In genomic region chr1:121401375-121401955, GRCh38 we compare ENCODE assay signal across 8 cellular contexts.
DNase-seq lines count a peak whose midpoint lies in the region; ATAC-seq, FAIRE-seq and TF ChIP-seq lines count a peak whose summit lies in the region.
"Not testable (repeated sequence)": the region's sequence is repeated elsewhere in the genome, so short reads cannot be mapped to it uniquely, and the experiment has no call there.

No MANE protein-coding gene starts in this region.

- not testable (repeated sequence) for FAIRE-seq in K562 (lab: Jason Lieb, UNC)

- in situ Hi-C loops in K562 (cut with MboI) = not testable (repeated sequence)

- not testable (repeated sequence) for H3K9ac ChIP-seq in K562 (ENCODE audit: insufficient read depth in 1 of 2, low read depth in 2 of 2, low read length in 2 of 2); smooth muscle cell (ENCODE audit: low read depth)

- POLR2A ChIA-PET in CD4-positive, alpha-beta memory T cell (lab: Charles Lee; ENCODE audit: partially characterized antibody); K562 (lab: Yijun Ruan, JAX): not testable (repeated sequence)

- not testable (repeated sequence) for H3K79me2 ChIP-seq in K562 (ENCODE audit: control insufficient read depth, insufficient read depth, low read length); smooth muscle cell (ENCODE audit: low read depth)

- not testable (repeated sequence) for TF ChIP-seq EP300 in K562 (IDR thresholded peaks at IDR 0.05; ENCODE audit: low read length)

- not testable (repeated sequence) for H3K9me3 ChIP-seq in CD4-positive, alpha-beta memory T cell (ENCODE audit: control insufficient read depth in 1 of 2, low read length in 2 of 2); K562 (replicated peaks; ENCODE audit: control insufficient read depth, insufficient read depth, low read depth, low read length); esophagus squamous epithelium; mucosa of descending colon; smooth muscle cell (replicated peaks; ENCODE audit: low read depth)

- peaks cover 11 to 22% (median 16%) of the 10 kb centered on the region in 4 donors for H3K4me1 Mint-ChIP-seq in CD4-positive, alpha-beta memory T cell
- H3K4me1 Mint-ChIP-seq in T-helper 1 cell treated with Interleukin-12 subunit alpha and Interleukin-12 subunit beta and Interleukin-4 antibody, amounts not matched to agents 30 μg/mL and 1 μg/mL, for 36 hours (ENCODE audit: low read depth) = peaks cover 17% of the 10 kb centered on the region
- peaks cover 17% of the 10 kb centered on the region for H3K4me1 Mint-ChIP-seq in activated T-cell treated with anti-CD3 and anti-CD28 coated beads, Interleukin-2, amount 50 U/mL, for 24 hours (ENCODE audit: low read depth)

- 81% methylated on average over 20 of the region's 26 CpGs for WGBS in K562 (ENCODE audit: insufficient coverage, low coverage, missing lambda C conversion rate)
- 37 to 47% methylated on average over 14 to 22 of the region's 26 CpGs for WGBS in esophagus squamous epithelium, 2 donors
- WGBS in smooth muscle cell (ENCODE audit: low lambda C conversion rate) = 41% methylated on average over 24 of the region's 26 CpGs

- H3K4me3 Mint-ChIP-seq in CD4-positive, alpha-beta memory T cell = peak overlapping the region; percentile 66 to 85 (median 79)
- H3K4me3 Mint-ChIP-seq in T-helper 1 cell treated with Interleukin-12 subunit alpha and Interleukin-12 subunit beta and Interleukin-4 antibody, amounts not matched to agents 30 μg/mL and 1 μg/mL, for 36 hours = peak overlapping the region; percentile 66
- H3K4me3 Mint-ChIP-seq in activated T-cell treated with anti-CD3 and anti-CD28 coated beads, Interleukin-2, amount 50 U/mL, for 24 hours = peak overlapping the region; percentile 56

- not testable (repeated sequence) for ATAC-seq in K562, mucosa of descending colon

- H3K9me3 Mint-ChIP-seq in CD4-positive, alpha-beta memory T cell = peaks cover 5 to 29% (median 20%) of the 10 kb centered on the region in 8 donors
- H3K9me3 Mint-ChIP-seq in T-helper 1 cell treated with Interleukin-12 subunit alpha and Interleukin-12 subunit beta and Interleukin-4 antibody, amounts not matched to agents 30 μg/mL and 1 μg/mL, for 36 hours = peaks cover 21% of the 10 kb centered on the region
- H3K9me3 Mint-ChIP-seq in activated T-cell treated with anti-CD3 and anti-CD28 coated beads, Interleukin-2, amount 50 U/mL, for 24 hours = peaks cover 18% of the 10 kb centered on the region

- H4K20me1 ChIP-seq in K562 (replicated peaks; ENCODE audit: control insufficient read depth, insufficient read depth, low read length); smooth muscle cell (ENCODE audit: low read depth): not testable (repeated sequence)

- peaks cover 12% of the 10 kb centered on the region in 2 donors for H3K36me3 Mint-ChIP-seq in CD4-positive, alpha-beta memory T cell
- peaks cover 22% of the 10 kb centered on the region for H3K36me3 Mint-ChIP-seq in T-helper 1 cell treated with Interleukin-12 subunit alpha and Interleukin-12 subunit beta and Interleukin-4 antibody, amounts not matched to agents 30 μg/mL and 1 μg/mL, for 36 hours (ENCODE audit: low read depth)
- H3K36me3 Mint-ChIP-seq in activated T-cell treated with anti-CD3 and anti-CD28 coated beads, Interleukin-2, amount 50 U/mL, for 24 hours (ENCODE audit: low read depth) = peaks cover 14% of the 10 kb centered on the region

- not testable (repeated sequence) for H3K4me3 ChIP-seq in CD4-positive, alpha-beta memory T cell (ENCODE audit: low read length in 2 of 2); K562; mucosa of descending colon
- H3K4me3 ChIP-seq in esophagus squamous epithelium = peak overlapping the region; percentile 25 to 57 (median 43)
- peak overlapping the region; percentile 30 for H3K4me3 ChIP-seq in smooth muscle cell

- H3K4me2 ChIP-seq in K562 (ENCODE audit: insufficient read depth, low read length); smooth muscle cell: not testable (repeated sequence)

- not testable (repeated sequence) for TF ChIP-seq POLR2A in K562 (conservative IDR thresholded peaks at IDR 0.05); esophagus squamous epithelium (IDR thresholded peaks at IDR 0.05)

- H3K9me1 ChIP-seq in K562 (ENCODE audit: control insufficient read depth, insufficient read depth, low read length) = not testable (repeated sequence)

- H3F3A ChIP-seq in smooth muscle cell (ENCODE audit: low read depth) = not testable (repeated sequence)

- DNase-seq in CD4-positive, alpha-beta memory T cell = peak; percentile 30 to 45 (median 37)
- peak; percentile 41 for DNase-seq in NAMALWA (ENCODE audit: low spot score)
- peak; percentile 38 for DNase-seq in activated T-cell treated with anti-CD3 and anti-CD28 coated beads, Interleukin-2, amount 50 U/mL, for 24 hours
- not testable (repeated sequence) for DNase-seq in K562 (ENCODE audit: extremely low read depth in 1 of 4, low spot score in 3 of 4); esophagus squamous epithelium (lab: John Stamatoyannopoulos, UW); smooth muscle cell (lab: John Stamatoyannopoulos, UW; ENCODE audit: unreplicated experiment)
- peak in 2 of 3 donors; percentile 11 to 27 for DNase-seq in mucosa of descending colon

- H3K4me1 ChIP-seq in CD4-positive, alpha-beta memory T cell (ENCODE audit: insufficient read depth, low read length); K562 (replicated peaks in 1 of 2; ENCODE audit: control insufficient read depth in 2 of 2, insufficient read depth in 2 of 2, low read length in 2 of 2); esophagus squamous epithelium; mucosa of descending colon (ENCODE audit: low read depth); smooth muscle cell (ENCODE audit: low read depth): not testable (repeated sequence)

- intact Hi-C loops in CD4-positive, alpha-beta memory T cell (cut with micrococcal nuclease); K562 (cut with micrococcal nuclease); esophagus squamous epithelium (cut with DNase I); mucosa of descending colon (cut with DNase I, micrococcal nuclease): not testable (repeated sequence)

- CTCF ChIA-PET in CD4-positive, alpha-beta memory T cell (lab: Charles Lee; ENCODE audit: partially characterized antibody); K562 (lab: Yijun Ruan, JAX; ENCODE audit: low intra/inter-chr PET ratio): not testable (repeated sequence)

- TF ChIP-seq CTCF in K562 (IDR thresholded peaks at IDR 0.05 in 2 of 3, conservative IDR thresholded peaks at IDR 0.05 in 1 of 3; ENCODE audit: insufficient read depth in 2 of 3, low read depth in 1 of 3, low read length in 3 of 3); esophagus squamous epithelium (IDR thresholded peaks at IDR 0.05); mucosa of descending colon (IDR thresholded peaks at IDR 0.05); smooth muscle cell (IDR thresholded peaks at IDR 0.05; ENCODE audit: borderline replicate concordance, insufficient read depth, poor library complexity, severe bottlenecking): not testable (repeated sequence)

- not testable (repeated sequence) for H2AFZ ChIP-seq in K562 (ENCODE audit: low read depth, low read length); smooth muscle cell (ENCODE audit: low read depth)

- H3K27me3 Mint-ChIP-seq in CD4-positive, alpha-beta memory T cell = not testable (repeated sequence)
- peaks cover 14% of the 10 kb centered on the region for H3K27me3 Mint-ChIP-seq in T-helper 1 cell treated with Interleukin-12 subunit alpha and Interleukin-12 subunit beta and Interleukin-4 antibody, amounts not matched to agents 30 μg/mL and 1 μg/mL, for 36 hours (ENCODE audit: low read depth)
- peaks cover 17% of the 10 kb centered on the region for H3K27me3 Mint-ChIP-seq in activated T-cell treated with anti-CD3 and anti-CD28 coated beads, Interleukin-2, amount 50 U/mL, for 24 hours

- not testable (repeated sequence) for H3K27me3 ChIP-seq in CD4-positive, alpha-beta memory T cell (ENCODE audit: insufficient read depth, low read length); K562 (ENCODE audit: control insufficient read depth in 2 of 2, insufficient read depth in 2 of 2, low read length in 2 of 2); esophagus squamous epithelium; smooth muscle cell (ENCODE audit: low read depth)

- TF ChIP-seq RAD21 in K562 (CRISPR knock-in tag; conservative IDR thresholded peaks at IDR 0.05 in 1 of 2, IDR thresholded peaks at IDR 0.05 in 1 of 2) = not testable (repeated sequence)

- H3K27ac ChIP-seq in CD4-positive, alpha-beta memory T cell (ENCODE audit: low read depth, low read length); K562 (ENCODE audit: extremely low read depth, low read depth, low read length); smooth muscle cell (ENCODE audit: low read depth): not testable (repeated sequence)
- peak overlapping the region in 1 of 4 donors; percentile 29 for H3K27ac ChIP-seq in esophagus squamous epithelium

- not testable (repeated sequence) for BruUV-seq in K562 (replicated peaks; lab: Mats Ljungman, UMichigan)

- H3K27ac Mint-ChIP-seq in CD4-positive, alpha-beta memory T cell = peak overlapping the region; percentile 33 to 93 (median 69)
- peak overlapping the region; percentile 7 for H3K27ac Mint-ChIP-seq in T-helper 1 cell treated with Interleukin-12 subunit alpha and Interleukin-12 subunit beta and Interleukin-4 antibody, amounts not matched to agents 30 μg/mL and 1 μg/mL, for 36 hours
- H3K27ac Mint-ChIP-seq in activated T-cell treated with anti-CD3 and anti-CD28 coated beads, Interleukin-2, amount 50 U/mL, for 24 hours = peak overlapping the region; percentile 62

- H3K36me3 ChIP-seq in CD4-positive, alpha-beta memory T cell (ENCODE audit: insufficient read depth, low read length); K562 (ENCODE audit: control insufficient read depth, insufficient read depth, low read length); esophagus squamous epithelium; mucosa of descending colon (ENCODE audit: low read depth); smooth muscle cell (ENCODE audit: low read depth): not testable (repeated sequence)

Comparison
In these comparisons a context has a peak if more than half of its experiments do, and no peak if none do; other contexts are left out.
1. H3K27ac Mint-ChIP-seq: peak in every context shown above with its lines; median percentile 69 in CD4-positive, alpha-beta memory T cell; 62 in activated T-cell treated with anti-CD3 and anti-CD28 coated beads, Interleukin-2, amount 50 U/mL, for 24 hours; 7 in T-helper 1 cell treated with Interleukin-12 subunit alpha and Interleukin-12 subunit beta and Interleukin-4 antibody, amounts not matched to agents 30 μg/mL and 1 μg/mL, for 36 hours.